Comparison of ENCODE assay signal across 12 cellular contexts in genomic region chr20:2151805-2152727, GRCh38. TPM values are rescaled to one million over a fixed set of nuclear protein-coding genes. Genes with fewer than 3 reads are reported as not detected.
DNase-seq lines count a peak whose midpoint lies in the region; ATAC-seq lines count a peak whose summit lies in the region.
"Had no signal": no experiment of that assay in that cellular context is flagged by ENCODE, and none has a peak within 500 bp of the region (broad histone marks: within the 10 kb centered on the region; RNA-seq: fewer than 3 reads in every experiment).

No MANE protein-coding gene starts in this region.

- no peaks in the 10 kb centered on the region for H3K9me3 Mint-ChIP-seq in naive thymus-derived CD8-positive, alpha-beta T cell
- H3K9me3 Mint-ChIP-seq: stimulated activated naive CD8-positive, alpha-beta T cell treated with anti-CD3 and anti-CD28 coated beads, Interleukin-15, amount 100 ng/mL, for 72 hours had no signal

- POLR2A ChIA-PET in naive thymus-derived CD8-positive, alpha-beta T cell (lab: Charles Lee), result no interaction called here

- peak; percentile 77 for ATAC-seq in Right ventricle myocardium superior (ENCODE audit: poor library complexity)
- ATAC-seq in sciatic nerve, result peak; percentile 68
- no peak for ATAC-seq in naive thymus-derived CD8-positive, alpha-beta T cell
- ATAC-seq: stimulated activated naive CD8-positive, alpha-beta T cell treated with anti-CD3 and anti-CD28 coated beads, Interleukin-15, amount 100 ng/mL, for 72 hours had no signal

- peaks cover 0 to 1% (median 0%) of the 10 kb centered on the region in 4 donors for H3K4me1 Mint-ChIP-seq in naive thymus-derived CD8-positive, alpha-beta T cell
- H3K4me1 Mint-ChIP-seq: stimulated activated naive CD8-positive, alpha-beta T cell treated with anti-CD3 and anti-CD28 coated beads, Interleukin-15, amount 100 ng/mL, for 72 hours had no signal

- intact Hi-C loops in Right ventricle myocardium superior (cut with DNase I) (no loop called here), sciatic nerve (cut with DNase I) (no loop called here)

- peak; percentile 88 for DNase-seq in GM03348 (ENCODE audit: low spot score)
- DNase-seq in RPMI7951 (ENCODE audit: low read depth), result peak; percentile 69
- DNase-seq in Right ventricle myocardium superior, result no peak
- no peak for DNase-seq in sciatic nerve (ENCODE audit: low spot score)
- DNase-seq in C1 segment of cervical spinal cord (lab: John Stamatoyannopoulos, UW), result no peak
- DNase-seq in DMS153 (lab: John Stamatoyannopoulos, UW), result no peak
- no peak for DNase-seq in NCI-H128 (lab: John Stamatoyannopoulos, UW; ENCODE audit: unreplicated experiment)
- no peak for DNase-seq in naive thymus-derived CD8-positive, alpha-beta T cell
- DNase-seq: activated CD4-positive, alpha-beta T cell treated with anti-CD3 and anti-CD28 coated beads, Interleukin-2, amount 50 U/mL, for 1 hour; NCI-H2081; SJCRH30; stimulated activated naive CD8-positive, alpha-beta T cell treated with anti-CD3 and anti-CD28 coated beads, Interleukin-15, amount 100 ng/mL, for 72 hours had no signal

- H3K27me3 Mint-ChIP-seq in naive thymus-derived CD8-positive, alpha-beta T cell, result no peaks in the 10 kb centered on the region
- H3K27me3 Mint-ChIP-seq: stimulated activated naive CD8-positive, alpha-beta T cell treated with anti-CD3 and anti-CD28 coated beads, Interleukin-15, amount 100 ng/mL, for 72 hours had no signal

- H3K4me3 Mint-ChIP-seq in naive thymus-derived CD8-positive, alpha-beta T cell, result no peak overlapping the region
- H3K4me3 Mint-ChIP-seq: stimulated activated naive CD8-positive, alpha-beta T cell treated with anti-CD3 and anti-CD28 coated beads, Interleukin-15, amount 100 ng/mL, for 72 hours had no signal

- peak overlapping the region in 1 of 10 donors; percentile 87 for H3K27ac Mint-ChIP-seq in naive thymus-derived CD8-positive, alpha-beta T cell
- H3K27ac Mint-ChIP-seq: stimulated activated naive CD8-positive, alpha-beta T cell treated with anti-CD3 and anti-CD28 coated beads, Interleukin-15, amount 100 ng/mL, for 72 hours had no signal

- peaks cover 0 to 21% (median 1%) of the 10 kb centered on the region in 3 donors for H3K36me3 Mint-ChIP-seq in naive thymus-derived CD8-positive, alpha-beta T cell

RNA-seq across cellular contexts. Expression of gene STK35, which starts 50.4 kb away (rescaled TPM):
- 15.7 and 20.8 TPM in 2 replicates for total RNA-seq in RPMI7951 (2014; rRNA removed; shearing (Covaris generic))
- total RNA-seq in Right ventricle myocardium superior (11.7 TPM), sciatic nerve (10.2 TPM)
- total RNA-seq in naive thymus-derived CD8-positive, alpha-beta T cell, result 10 to 100 TPM; 17.3 to 18.3 TPM
- polyA plus RNA-seq in naive thymus-derived CD8-positive, alpha-beta T cell, result 1 to 10 TPM; 4.5 to 5.9 (median 5.0) TPM

Comparison
In these comparisons a context has a peak if more than half of its experiments do, and no peak if none do; other contexts are left out.
1. DNase-seq: peak in GM03348 (single experiment) and RPMI7951 (single experiment); none in Right ventricle myocardium superior (single experiment), sciatic nerve (single experiment), C1 segment of cervical spinal cord (0 of 14), DMS153 (single experiment), NCI-H128 (single experiment) and naive thymus-derived CD8-positive, alpha-beta T cell (0 of 10).
2. ATAC-seq: peak in Right ventricle myocardium superior (single experiment) and sciatic nerve (single experiment); none in naive thymus-derived CD8-positive, alpha-beta T cell (0 of 2).